Comparison of ENCODE assay signal across 15 cellular contexts in genomic region chr1:67619080-67619479, GRCh38.
DNase-seq lines count a peak whose midpoint lies in the region; ATAC-seq, FAIRE-seq and TF ChIP-seq lines count a peak whose summit lies in the region.
"Had no signal": no experiment of that assay in that cellular context is flagged by ENCODE, and none has a peak within 500 bp of the region (broad histone marks: within the 10 kb centered on the region; RNA-seq: fewer than 3 reads in every experiment).

No MANE protein-coding gene starts in this region.

- no peaks in the 10 kb centered on the region for H3K4me1 Mint-ChIP-seq in activated CD8-positive, alpha-beta T cell treated with anti-CD3 and anti-CD28 coated beads for 36 hours (ENCODE audit: low read depth)

- 50% methylated on average over 2 of the region's 2 CpGs for WGBS in SK-N-SH (ENCODE audit: low lambda C conversion rate)

- H3K79me2 ChIP-seq in SK-N-SH (ENCODE audit: insufficient read depth) (no peaks in the 10 kb centered on the region), parathyroid adenoma (no peaks in the 10 kb centered on the region)

- CTCF ChIA-PET in SK-N-SH (lab: Yijun Ruan, JAX): interaction anchor here (1.4 kb wide), 1 partner anchor 58 kb away, joined by 3 read pairs; no protein-coding TSS in a partner anchor
- CTCF ChIA-PET in activated CD8-positive, alpha-beta T cell treated with anti-CD3 and anti-CD28 coated beads for 36 hours (lab: Charles Lee): interaction anchor here (1.8 kb wide), 1 partner anchor 58 kb away, joined by 5 read pairs; no protein-coding TSS in a partner anchor

- no peaks in the 10 kb centered on the region for H3K9me3 Mint-ChIP-seq in activated CD8-positive, alpha-beta T cell treated with anti-CD3 and anti-CD28 coated beads for 36 hours

- no peaks in the 10 kb centered on the region; a peak in 1 of 4 replicates for H3K4me1 ChIP-seq in SK-N-SH (ENCODE audit: control insufficient read depth in 1 of 2, insufficient read depth in 2 of 2, low read depth in 1 of 2, low read length in 1 of 2)
- peaks cover 14% of the 10 kb centered on the region for H3K4me1 ChIP-seq in parathyroid adenoma
- peaks cover 51% of the 10 kb centered on the region for H3K4me1 ChIP-seq in vagina

- H3F3A ChIP-seq in SK-N-SH (replicated peaks; ENCODE audit: insufficient read depth): peaks cover 8% of the 10 kb centered on the region

- H3K27ac Mint-ChIP-seq in activated CD8-positive, alpha-beta T cell treated with anti-CD3 and anti-CD28 coated beads for 36 hours: no peak overlapping the region
- H3K27ac Mint-ChIP-seq: stimulated activated naive CD8-positive, alpha-beta T cell treated with anti-CD3 and anti-CD28 coated beads, Interleukin-15, Interleukin-2, amounts not matched to agents 100 ng/mL and 50 ng/mL, for 24 hours had no signal

- ATAC-seq in SK-N-SH treated with all-trans-retinoic acid at 6 μM for 48 hours (no peak), GM21360 (IDR thresholded peaks at IDR 0.05; ENCODE audit: unreplicated experiment) (no peak)
- no peak for ATAC-seq in activated CD8-positive, alpha-beta T cell treated with anti-CD3 and anti-CD28 coated beads for 36 hours

- H3K27ac ChIP-seq in SK-N-SH (ENCODE audit: low read depth in 2 of 2, low read length in 1 of 2): peak overlapping the region in 1 of 2 experiments; percentile 35; a peak in 1 of 4 replicates
- peak overlapping the region; percentile 74 for H3K27ac ChIP-seq in parathyroid adenoma
- H3K27ac ChIP-seq in vagina: peak overlapping the region; percentile 66
- H3K27ac ChIP-seq: neutrophil, WERI-Rb-1 had no signal

- H3K4me2 ChIP-seq in SK-N-SH (peak overlapping the region; percentile 17; the same call in 1 of the 2 replicates), parathyroid adenoma (ENCODE audit: low read length) (peak overlapping the region; percentile 24)

- H3K36me3 Mint-ChIP-seq in activated CD8-positive, alpha-beta T cell treated with anti-CD3 and anti-CD28 coated beads for 36 hours (ENCODE audit: low read depth): no peaks in the 10 kb centered on the region

- TF ChIP-seq CTCF in SK-N-SH (IDR thresholded peaks at IDR 0.05) (no peak), fibroblast of villous mesenchyme (IDR thresholded peaks at IDR 0.05; ENCODE audit: insufficient read depth, low read depth, low read length) (no peak), parathyroid adenoma (IDR thresholded peaks at IDR 0.05) (no peak), vagina (IDR thresholded peaks at IDR 0.05) (no peak)
- no peak for TF ChIP-seq CTCF in activated CD8-positive, alpha-beta T cell treated with anti-CD3 and anti-CD28 coated beads for 36 hours (IDR thresholded peaks at IDR 0.05)

- H3K9me2 ChIP-seq in SK-N-SH: no peaks in the 10 kb centered on the region

- no peak for DNase-seq in SK-N-SH
- peak; percentile 75 for DNase-seq in fibroblast of villous mesenchyme (ENCODE audit: low read depth)
- DNase-seq in vagina (ENCODE audit: extremely low spot score in 2 of 2): no peak
- no peak for DNase-seq in HTR-8/SVneo (ENCODE audit: insufficient read length, low spot score)
- no peak for DNase-seq in activated CD8-positive, alpha-beta T cell treated with anti-CD3 and anti-CD28 coated beads for 36 hours
- DNase-seq: 8988T; COR-L47; NCI-H524; stimulated activated CD4-positive, alpha-beta T cell treated with anti-CD3 and anti-CD28 coated beads, Interleukin-4, amount 100 ng/mL, for 4 hours; WERI-Rb-1 had no signal

- H3K27me3 Mint-ChIP-seq in activated CD8-positive, alpha-beta T cell treated with anti-CD3 and anti-CD28 coated beads for 36 hours: peaks cover 21% of the 10 kb centered on the region

- POLR2A ChIA-PET in SK-N-SH (lab: Yijun Ruan, JAX): interaction anchor here (0.6 kb wide), 1 partner anchor 25 kb away, joined by 3 read pairs; no protein-coding TSS in a partner anchor
- POLR2A ChIA-PET in activated CD8-positive, alpha-beta T cell treated with anti-CD3 and anti-CD28 coated beads for 36 hours (lab: Charles Lee): no interaction called here

- H3K27me3 ChIP-seq in SK-N-SH (ENCODE audit: insufficient read depth): no peaks in the 10 kb centered on the region
- no peaks in the 10 kb centered on the region for H3K27me3 ChIP-seq in parathyroid adenoma (ENCODE audit: control insufficient read depth, insufficient read depth, low read length)
- H3K27me3 ChIP-seq in vagina: no peaks in the 10 kb centered on the region
- H3K27me3 ChIP-seq: neutrophil had no signal

- no peak for FAIRE-seq in HTR-8/SVneo (lab: Jason Lieb, UNC)

- H2AFZ ChIP-seq in SK-N-SH (ENCODE audit: low read depth): peak overlapping the region; percentile 33; the same call in 1 of the 2 replicates
- H2AFZ ChIP-seq in parathyroid adenoma: no peak overlapping the region

- H3K4me3 ChIP-seq in SK-N-SH (ENCODE audit: low read depth in 2 of 2, low read length in 1 of 2): no peak overlapping the region
- H3K4me3 ChIP-seq in fibroblast of villous mesenchyme (ENCODE audit: low read depth, low read length): no peak overlapping the region
- peak overlapping the region; percentile 11 for H3K4me3 ChIP-seq in parathyroid adenoma (ENCODE audit: low read depth, low read length)
- no peak overlapping the region for H3K4me3 ChIP-seq in vagina

- H3K36me3 ChIP-seq in SK-N-SH (replicated peaks in 1 of 2; ENCODE audit: control insufficient read depth in 1 of 2, insufficient read depth in 2 of 2, low read length in 1 of 2): no peaks in the 10 kb centered on the region
- H3K36me3 ChIP-seq in parathyroid adenoma (ENCODE audit: control insufficient read depth, insufficient read depth, low read length): no peaks in the 10 kb centered on the region
- H3K36me3 ChIP-seq in vagina: no peaks in the 10 kb centered on the region
- H3K36me3 ChIP-seq: neutrophil, WERI-Rb-1 had no signal

- TF ChIP-seq RAD21 in SK-N-SH (IDR thresholded peaks at IDR 0.05; ENCODE audit: low read length): no peak

- intact Hi-C loops in vagina (cut with DNase I): loop anchor here (10.0 kb wide), 1 partner anchor 66 kb away; the partner anchor contains the start of gene GADD45A
- intact Hi-C loops in activated CD8-positive, alpha-beta T cell treated with anti-CD3 and anti-CD28 coated beads for 36 hours (cut with micrococcal nuclease): no loop called here

- no peak for TF ChIP-seq POLR2A in vagina (IDR thresholded peaks at IDR 0.05)

- H4K20me1 ChIP-seq in SK-N-SH (ENCODE audit: insufficient read depth): no peaks in the 10 kb centered on the region

- no peak overlapping the region for H3K9ac ChIP-seq in SK-N-SH
- no peak overlapping the region for H3K9ac ChIP-seq in parathyroid adenoma

- H3K4me3 Mint-ChIP-seq in activated CD8-positive, alpha-beta T cell treated with anti-CD3 and anti-CD28 coated beads for 36 hours: no peak overlapping the region
- H3K4me3 Mint-ChIP-seq: stimulated activated naive CD8-positive, alpha-beta T cell treated with anti-CD3 and anti-CD28 coated beads, Interleukin-15, Interleukin-2, amounts not matched to agents 100 ng/mL and 50 ng/mL, for 24 hours had no signal

- no peak for TF ChIP-seq EP300 in SK-N-SH (IDR thresholded peaks at IDR 0.05; ENCODE audit: borderline replicate concordance in 1 of 2, low read depth in 1 of 2, low read length in 1 of 2)

- H3K9me3 ChIP-seq in SK-N-SH (no peaks in the 10 kb centered on the region), parathyroid adenoma (ENCODE audit: control insufficient read depth, low read length) (no peaks in the 10 kb centered on the region), vagina (no peaks in the 10 kb centered on the region)
- H3K9me3 ChIP-seq: neutrophil had no signal

TF ChIP-seq in SK-N-SH, 30 proteins besides CTCF, POLR2A, EP300 and RAD21 (continues in another document):
- TF ChIP-seq FOXJ3 (CRISPR knock-in tag; IDR thresholded peaks at IDR 0.05) (no peak), TAF1 (IDR thresholded peaks at IDR 0.05; ENCODE audit: borderline replicate concordance, low read depth, low read length) (no peak), NRF1 (IDR thresholded peaks at IDR 0.05; ENCODE audit: low read depth, low read length) (no peak), SIN3A (IDR thresholded peaks at IDR 0.05; ENCODE audit: borderline replicate concordance, low read depth, low read length) (no peak), ELF1 (IDR thresholded peaks at IDR 0.05) (no peak), MEF2A (IDR thresholded peaks at IDR 0.05; ENCODE audit: borderline replicate concordance, low read depth) (no peak), EZH2phosphoT487 (IDR thresholded peaks at IDR 0.05; ENCODE audit: borderline replicate concordance, low read depth) (no peak), RFX5 (IDR thresholded peaks at IDR 0.05; ENCODE audit: low read length) (no peak), FOXM1 (IDR thresholded peaks at IDR 0.05; ENCODE audit: low read depth) (no peak), TEAD4 (IDR thresholded peaks at IDR 0.05; ENCODE audit: borderline replicate concordance, insufficient read depth) (no peak), RXRA (IDR thresholded peaks at IDR 0.05; ENCODE audit: borderline replicate concordance, low read depth) (no peak)

TF ChIP-seq in SK-N-SH treated with all-trans-retinoic acid at 6 μM for 48 hours, 23 proteins besides CTCF, POLR2A, EP300 and RAD21 (continues in another document):
- TF ChIP-seq ZFP3 (CRISPR knock-in tag; IDR thresholded peaks at IDR 0.05): no peak
- TF ChIP-seq, protein P1, sequence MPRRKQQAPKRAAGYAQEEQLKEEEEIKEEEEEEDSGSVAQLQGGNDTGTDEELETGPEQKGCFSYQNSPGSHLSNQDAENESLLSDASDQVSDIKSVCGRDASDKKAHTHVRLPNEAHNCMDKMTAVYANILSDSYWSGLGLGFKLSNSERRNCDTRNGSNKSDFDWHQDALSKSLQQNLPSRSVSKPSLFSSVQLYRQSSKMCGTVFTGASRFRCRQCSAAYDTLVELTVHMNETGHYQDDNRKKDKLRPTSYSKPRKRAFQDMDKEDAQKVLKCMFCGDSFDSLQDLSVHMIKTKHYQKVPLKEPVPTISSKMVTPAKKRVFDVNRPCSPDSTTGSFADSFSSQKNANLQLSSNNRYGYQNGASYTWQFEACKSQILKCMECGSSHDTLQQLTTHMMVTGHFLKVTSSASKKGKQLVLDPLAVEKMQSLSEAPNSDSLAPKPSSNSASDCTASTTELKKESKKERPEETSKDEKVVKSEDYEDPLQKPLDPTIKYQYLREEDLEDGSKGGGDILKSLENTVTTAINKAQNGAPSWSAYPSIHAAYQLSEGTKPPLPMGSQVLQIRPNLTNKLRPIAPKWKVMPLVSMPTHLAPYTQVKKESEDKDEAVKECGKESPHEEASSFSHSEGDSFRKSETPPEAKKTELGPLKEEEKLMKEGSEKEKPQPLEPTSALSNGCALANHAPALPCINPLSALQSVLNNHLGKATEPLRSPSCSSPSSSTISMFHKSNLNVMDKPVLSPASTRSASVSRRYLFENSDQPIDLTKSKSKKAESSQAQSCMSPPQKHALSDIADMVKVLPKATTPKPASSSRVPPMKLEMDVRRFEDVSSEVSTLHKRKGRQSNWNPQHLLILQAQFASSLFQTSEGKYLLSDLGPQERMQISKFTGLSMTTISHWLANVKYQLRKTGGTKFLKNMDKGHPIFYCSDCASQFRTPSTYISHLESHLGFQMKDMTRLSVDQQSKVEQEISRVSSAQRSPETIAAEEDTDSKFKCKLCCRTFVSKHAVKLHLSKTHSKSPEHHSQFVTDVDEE (CRISPR knock-in tag; IDR thresholded peaks at IDR 0.05): no peak
- no peak for TF ChIP-seq OSR1 (CRISPR knock-in tag; IDR thresholded peaks at IDR 0.05)
